ENCODE assay signal across 19 cellular contexts in the genomic region with DNA sequence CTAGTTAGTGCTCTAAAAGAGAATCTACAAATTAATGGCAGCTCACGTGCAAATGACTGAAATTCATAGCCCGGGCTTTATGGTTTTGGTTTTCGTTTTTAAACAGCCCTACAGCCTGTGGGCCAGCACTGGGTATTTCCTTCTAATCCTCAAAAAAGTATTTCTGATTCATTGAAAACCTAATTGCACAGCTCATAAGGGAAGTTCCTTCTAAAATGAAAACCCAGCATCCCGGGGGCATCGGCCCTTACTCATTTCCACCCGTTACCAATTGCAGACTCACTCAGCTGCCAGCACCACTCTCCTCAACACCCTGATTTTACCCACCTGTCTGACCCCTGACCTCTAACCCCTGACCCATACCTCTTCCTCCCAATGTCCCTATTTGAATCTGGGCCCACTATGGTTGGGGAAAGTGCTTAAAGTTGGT. TPM values are rescaled to one million over a fixed set of nuclear protein-coding genes. Genes with fewer than 3 reads are reported as not detected.
DNase-seq lines count a peak whose midpoint lies in the region; ATAC-seq and TF ChIP-seq lines count a peak whose summit lies in the region.
"Had no signal": no experiment of that assay in that cellular context is flagged by ENCODE, and none has a peak within 500 bp of the region (broad histone marks: within the 10 kb centered on the region; RNA-seq: fewer than 3 reads in every experiment).

No MANE protein-coding gene starts in this region.

- ATAC-seq in GM21717 (IDR thresholded peaks at IDR 0.05; ENCODE audit: unreplicated experiment): peak; percentile 61
- ATAC-seq in WTC11: no peak
- no peak for ATAC-seq in HG03025 (IDR thresholded peaks at IDR 0.05; ENCODE audit: low FRiP score, unreplicated experiment)
- no peak for ATAC-seq in HG03460 (IDR thresholded peaks at IDR 0.05; ENCODE audit: unreplicated experiment)
- ATAC-seq: body of pancreas; naive thymus-derived CD8-positive, alpha-beta T cell; Panc1; SK-N-SH treated with all-trans-retinoic acid at 6 μM for 48 hours had no signal

- POLR2A ChIA-PET in GM10248 (lab: Yijun Ruan, JAX): no interaction called here
- POLR2A ChIA-PET in WTC11 (lab: Charles Lee): no interaction called here

- peaks cover 10% of the 10 kb centered on the region for H3K9me3 Mint-ChIP-seq in WTC11
- H3K9me3 Mint-ChIP-seq: activated naive CD4-positive, alpha-beta T cell treated with anti-CD3 and anti-CD28 coated beads, Interleukin-2, amount 50 U/mL, for 72 hours; naive thymus-derived CD8-positive, alpha-beta T cell had no signal

- peak overlapping the region; percentile 58; the same call in 1 of the 2 replicates for H3K27ac Mint-ChIP-seq in WTC11
- H3K27ac Mint-ChIP-seq: activated naive CD4-positive, alpha-beta T cell treated with anti-CD3 and anti-CD28 coated beads, Interleukin-2, amount 50 U/mL, for 72 hours; endodermal cell; naive thymus-derived CD8-positive, alpha-beta T cell had no signal

- peaks cover 18% of the 10 kb centered on the region for H3K4me1 Mint-ChIP-seq in WTC11
- H3K4me1 Mint-ChIP-seq: naive thymus-derived CD8-positive, alpha-beta T cell had no signal

- H3K4me3 Mint-ChIP-seq in WTC11: no peak overlapping the region
- H3K4me3 Mint-ChIP-seq: endodermal cell; naive thymus-derived CD8-positive, alpha-beta T cell had no signal

- no peaks in the 10 kb centered on the region for H3K27me3 Mint-ChIP-seq in WTC11 (ENCODE audit: low read depth)
- H3K27me3 Mint-ChIP-seq: naive thymus-derived CD8-positive, alpha-beta T cell had no signal

- DNase-seq in activated CD4-positive, alpha-beta T cell treated with anti-CD3 and anti-CD28 coated beads, Interleukin-2, amount 50 U/mL, for 48 hours: peak; percentile 26 to 57
- DNase-seq in activated CD4-positive, alpha-beta T cell treated with anti-CD3 and anti-CD28 coated beads, Interleukin-2, amount 50 U/mL, for 1 hour: no peak
- DNase-seq in GM10248 (ENCODE audit: extremely low spot score): peak; percentile 41
- DNase-seq in WTC11 (ENCODE audit: low spot score): no peak
- no peak for DNase-seq in NCI-H146 treated with DMSO at 0.1 percent for 48 hours (lab: John Stamatoyannopoulos, UW; ENCODE audit: unreplicated experiment)
- DNase-seq: body of pancreas; IMR-90; naive thymus-derived CD8-positive, alpha-beta T cell; NCI-H1694; NCI-H82; T1000; uterus had no signal

- CTCF ChIA-PET in GM10248 (lab: Yijun Ruan, JAX) (interaction anchor here (0.9 to 4.4 kb wide), 12 partner anchors 10 to 673 kb away, joined by 3 to 19 read pairs (median 4); no protein-coding TSS in a partner anchor), WTC11 (lab: Charles Lee) (interaction anchor here (1.0 kb wide), 1 partner anchor 151 kb away, joined by 4 read pairs; no protein-coding TSS in a partner anchor)

- no peak for TF ChIP-seq CTCF in GM10248 (IDR thresholded peaks at IDR 0.05; ENCODE audit: control extremely low read depth, extremely low read depth, low read depth, missing control alignments)
- no peak for TF ChIP-seq CTCF in WTC11 (IDR thresholded peaks at IDR 0.05)

- no peaks in the 10 kb centered on the region for H3K36me3 Mint-ChIP-seq in WTC11
- H3K36me3 Mint-ChIP-seq: activated naive CD4-positive, alpha-beta T cell treated with anti-CD3 and anti-CD28 coated beads, Interleukin-2, amount 50 U/mL, for 72 hours; naive thymus-derived CD8-positive, alpha-beta T cell had no signal

TF ChIP-seq in WTC11, 78 proteins besides CTCF, POLR2A, EP300 and RAD21:
- TF ChIP-seq RORB (CRISPR knock-in tag; IDR thresholded peaks at IDR 0.05) (no peak), ZNF263 (CRISPR knock-in tag; IDR thresholded peaks at IDR 0.05; ENCODE audit: low read depth) (no peak), HMGXB4 (CRISPR knock-in tag; IDR thresholded peaks at IDR 0.05) (0 out of 2 replicates have a peak, but pooled peaks have one; percentile 26), NR1H2 (CRISPR knock-in tag; IDR thresholded peaks at IDR 0.05) (no peak)

RNA-seq across cellular contexts. Expression of gene ZNF148, which starts 59.5 kb away (rescaled TPM):
- total RNA-seq in WTC11 (2021): 19.4 to 20.0 TPM (median 19.7 TPM) in 3 replicates

Comparison
In these comparisons a context has a peak if more than half of its experiments do, and no peak if none do; other contexts are left out.
1. DNase-seq: peak in activated CD4-positive, alpha-beta T cell treated with anti-CD3 and anti-CD28 coated beads, Interleukin-2, amount 50 U/mL, for 48 hours (2 of 2) and GM10248 (single experiment); none in activated CD4-positive, alpha-beta T cell treated with anti-CD3 and anti-CD28 coated beads, Interleukin-2, amount 50 U/mL, for 1 hour (single experiment), WTC11 (single experiment) and NCI-H146 treated with DMSO at 0.1 percent for 48 hours (single experiment).